ENCODE assay signal across 1 cellular context in the genomic region with DNA sequence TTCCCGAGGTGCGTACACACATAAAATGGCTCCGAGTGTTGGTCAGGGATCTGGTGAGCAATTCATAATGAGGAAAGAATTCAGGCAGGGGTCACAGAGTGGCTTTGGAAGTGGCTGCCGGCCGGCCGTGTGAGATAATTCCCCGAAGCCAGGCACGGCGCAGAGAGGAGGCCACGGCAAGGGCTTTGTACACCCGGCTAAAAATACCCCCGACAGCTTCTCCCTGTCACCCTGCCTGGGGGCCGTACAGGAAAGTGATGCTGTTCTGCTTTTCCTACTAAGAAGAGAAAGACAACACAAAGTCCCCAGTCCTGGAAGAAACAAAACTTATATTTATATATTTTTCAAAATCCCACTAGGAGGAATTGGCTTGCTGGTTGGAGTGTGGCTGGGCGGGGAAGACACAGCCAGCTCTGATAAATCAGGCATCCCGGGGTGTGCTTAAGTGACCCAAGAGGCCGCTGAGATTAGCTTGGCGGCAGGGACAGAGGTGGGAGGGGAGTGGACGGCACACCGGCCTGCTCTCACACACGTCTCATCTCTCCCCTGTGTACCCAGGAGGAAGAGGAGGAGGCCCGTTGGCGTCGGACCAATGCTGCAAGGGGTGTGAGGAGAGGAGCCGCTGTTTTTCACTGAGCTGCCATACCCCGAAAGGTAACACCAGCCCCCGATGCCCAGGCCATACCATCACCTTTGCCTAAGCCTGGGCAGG.
TF ChIP-seq lines count a peak whose summit lies in the region.

No MANE protein-coding gene starts in this region.

TF ChIP-seq in HepG2, 621 proteins besides CTCF, POLR2A, EP300 and RAD21 (continued from another document):
- TF ChIP-seq, protein P1, sequence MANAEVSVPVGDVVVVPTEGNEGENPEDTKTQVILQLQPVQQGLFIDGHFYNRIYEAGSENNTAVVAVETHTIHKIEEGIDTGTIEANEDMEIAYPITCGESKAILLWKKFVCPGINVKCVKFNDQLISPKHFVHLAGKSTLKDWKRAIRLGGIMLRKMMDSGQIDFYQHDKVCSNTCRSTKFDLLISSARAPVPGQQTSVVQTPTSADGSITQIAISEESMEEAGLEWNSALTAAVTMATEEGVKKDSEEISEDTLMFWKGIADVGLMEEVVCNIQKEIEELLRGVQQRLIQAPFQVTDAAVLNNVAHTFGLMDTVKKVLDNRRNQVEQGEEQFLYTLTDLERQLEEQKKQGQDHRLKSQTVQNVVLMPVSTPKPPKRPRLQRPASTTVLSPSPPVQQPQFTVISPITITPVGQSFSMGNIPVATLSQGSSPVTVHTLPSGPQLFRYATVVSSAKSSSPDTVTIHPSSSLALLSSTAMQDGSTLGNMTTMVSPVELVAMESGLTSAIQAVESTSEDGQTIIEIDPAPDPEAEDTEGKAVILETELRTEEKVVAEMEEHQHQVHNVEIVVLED (CRISPR knock-in tag; IDR thresholded peaks at IDR 0.05; ENCODE audit: borderline replicate concordance), result no peak
- TF ChIP-seq ZNF775 (CRISPR knock-in tag; IDR thresholded peaks at IDR 0.05; ENCODE audit: borderline replicate concordance) (no peak), THAP11 (CRISPR knock-in tag; IDR thresholded peaks at IDR 0.05) (no peak)
